In the genomic region with DNA sequence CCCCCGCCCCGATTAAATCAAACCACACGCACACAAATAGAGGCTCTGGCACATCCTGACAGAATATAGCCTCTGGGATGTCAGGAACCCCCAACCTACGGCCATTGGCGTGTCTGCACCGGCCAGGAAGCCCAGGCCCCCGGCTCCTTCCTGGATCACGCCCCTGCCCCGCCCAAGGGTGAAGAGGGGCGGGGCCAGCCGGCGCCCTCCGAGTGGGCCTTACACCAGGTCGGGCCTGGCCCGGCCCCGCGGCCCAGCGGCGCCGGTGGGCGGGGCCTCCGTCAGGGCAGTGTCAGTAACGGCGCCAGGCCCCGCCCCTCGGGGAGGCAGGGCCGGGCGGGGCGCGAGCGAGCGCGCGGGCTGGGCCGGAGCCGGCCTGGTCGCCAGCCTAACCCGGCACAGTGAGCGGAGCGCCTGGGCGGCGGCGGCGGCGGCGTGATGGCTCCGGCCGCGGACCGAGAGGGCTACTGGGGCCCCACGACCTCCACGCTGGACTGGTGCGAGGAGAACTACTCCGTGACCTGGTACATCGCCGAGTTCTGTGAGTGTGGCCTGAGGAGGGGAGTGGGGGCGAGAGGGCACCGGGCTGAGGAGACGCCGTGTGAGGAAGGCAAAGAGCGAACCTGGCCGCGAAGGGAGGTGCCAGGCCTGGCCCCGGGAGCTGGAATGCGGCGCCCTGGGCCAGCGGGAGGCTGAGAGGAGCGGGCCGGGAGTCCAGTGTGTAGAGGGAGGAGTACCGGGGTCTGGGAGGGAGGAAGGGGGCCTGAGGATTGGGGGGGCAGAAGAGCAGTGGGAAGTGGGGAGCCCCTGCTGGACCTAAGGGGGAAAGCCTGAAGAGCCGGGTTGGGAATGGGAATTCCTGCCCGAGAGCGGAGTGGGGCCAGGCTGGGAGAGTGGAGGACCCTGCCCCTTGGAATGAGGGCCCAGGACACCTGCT, we compare ENCODE assay signal across 1 cellular context.
TF ChIP-seq lines count a peak whose summit lies in the region.

ACER3 (plus strand) TSS at position 380 of the 937 bp plus-strand sequence; CDS start at position 439, 59 bp downstream.

TF ChIP-seq in GM23338, 12 proteins besides CTCF, POLR2A, EP300 and RAD21 (continued from another document):
- TF ChIP-seq CREB1 (CRISPR knock-in tag; IDR thresholded peaks at IDR 0.05; ENCODE audit: low read depth): peak; percentile 47; the same call in 1 of the 2 replicates
- TF ChIP-seq, protein P1, sequence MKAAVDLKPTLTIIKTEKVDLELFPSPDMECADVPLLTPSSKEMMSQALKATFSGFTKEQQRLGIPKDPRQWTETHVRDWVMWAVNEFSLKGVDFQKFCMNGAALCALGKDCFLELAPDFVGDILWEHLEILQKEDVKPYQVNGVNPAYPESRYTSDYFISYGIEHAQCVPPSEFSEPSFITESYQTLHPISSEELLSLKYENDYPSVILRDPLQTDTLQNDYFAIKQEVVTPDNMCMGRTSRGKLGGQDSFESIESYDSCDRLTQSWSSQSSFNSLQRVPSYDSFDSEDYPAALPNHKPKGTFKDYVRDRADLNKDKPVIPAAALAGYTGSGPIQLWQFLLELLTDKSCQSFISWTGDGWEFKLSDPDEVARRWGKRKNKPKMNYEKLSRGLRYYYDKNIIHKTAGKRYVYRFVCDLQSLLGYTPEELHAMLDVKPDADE (IDR thresholded peaks at IDR 0.05): 0 out of 2 replicates have a peak, but pooled peaks have one; percentile 20
